In the genomic region with DNA sequence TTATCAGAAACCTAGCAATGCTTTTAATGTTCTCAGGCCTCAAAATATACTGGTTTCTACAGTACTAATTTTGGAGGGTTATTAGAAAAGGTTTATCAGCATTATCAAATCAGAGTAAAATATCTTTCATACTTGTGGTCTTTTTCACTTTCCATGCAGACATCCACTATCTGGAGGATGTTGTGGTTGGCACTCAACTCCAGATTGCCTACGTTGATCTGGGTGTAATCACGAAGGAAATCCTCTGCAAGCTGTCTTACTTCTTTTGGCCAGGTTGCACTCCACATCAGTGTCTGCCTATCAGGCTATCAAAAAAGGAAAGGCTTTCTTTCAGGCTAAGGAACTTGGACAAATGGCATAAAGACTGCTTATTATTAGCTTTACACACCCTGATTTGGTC, we compare ENCODE assay signal across 26 cellular contexts. TPM values are rescaled to one million over a fixed set of nuclear protein-coding genes. Genes with fewer than 3 reads are reported as not detected.
DNase-seq lines count a peak whose midpoint lies in the region; ATAC-seq and TF ChIP-seq lines count a peak whose summit lies in the region.
"Had no signal": no experiment of that assay in that cellular context is flagged by ENCODE, and none has a peak within 500 bp of the region (broad histone marks: within the 10 kb centered on the region; RNA-seq: fewer than 3 reads in every experiment).

No MANE protein-coding gene starts in this region.

- H3K27ac Mint-ChIP-seq in activated CD4-positive, alpha-beta T cell treated with anti-CD3 and anti-CD28 coated beads for 36 hours, result peak overlapping the region; percentile 59
- H3K27ac Mint-ChIP-seq in CD8-positive, alpha-beta memory T cell, result peak overlapping the region in 7 of 8 donors; percentile 9 to 85 (median 56)
- H3K27ac Mint-ChIP-seq in activated CD8-positive, alpha-beta T cell treated with anti-CD3 and anti-CD28 coated beads for 36 hours, result peak overlapping the region; percentile 73

- POLR2A ChIA-PET in activated CD4-positive, alpha-beta T cell treated with anti-CD3 and anti-CD28 coated beads for 36 hours (lab: Charles Lee), result interaction anchor here (0.9 kb wide), 1 partner anchor 13 kb away, joined by 4 read pairs; no protein-coding TSS in a partner anchor
- POLR2A ChIA-PET in CD8-positive, alpha-beta memory T cell (lab: Charles Lee), result interaction anchor here (1.8 kb wide), 1 partner anchor 9 kb away, joined by 7 read pairs; no protein-coding TSS in a partner anchor
- POLR2A ChIA-PET in activated CD8-positive, alpha-beta T cell treated with anti-CD3 and anti-CD28 coated beads for 36 hours (lab: Charles Lee), result interaction anchor here (3.1 kb wide), 1 partner anchor 12 kb away, joined by 22 read pairs; no protein-coding TSS in a partner anchor

- H3K36me3 Mint-ChIP-seq in activated CD4-positive, alpha-beta T cell treated with anti-CD3 and anti-CD28 coated beads for 36 hours (ENCODE audit: low read depth), result peaks cover 78% of the 10 kb centered on the region
- peaks cover 29 to 91% (median 31%) of the 10 kb centered on the region in 3 donors for H3K36me3 Mint-ChIP-seq in CD8-positive, alpha-beta memory T cell
- H3K36me3 Mint-ChIP-seq in activated CD8-positive, alpha-beta T cell treated with anti-CD3 and anti-CD28 coated beads for 36 hours (ENCODE audit: low read depth), result peaks cover 81% of the 10 kb centered on the region

- no peak overlapping the region for H3K4me3 ChIP-seq in CD8-positive, alpha-beta memory T cell (ENCODE audit: low read length)
- H3K4me3 ChIP-seq in fibroblast of pulmonary artery (replicated peaks; ENCODE audit: low read depth, low read length) (no peak overlapping the region), breast epithelium (no peak overlapping the region), heart right ventricle (no peak overlapping the region)
- H3K4me3 ChIP-seq: BLaER1, esophagus muscularis mucosa, left ventricle myocardium inferior, PC-9, suprapubic skin, vagina had no signal

- WGBS in heart right ventricle, 2 donors, result 18 to 23% methylated on average over 2 of the region's 2 CpGs

- DNase-seq in activated CD4-positive, alpha-beta T cell treated with anti-CD3 and anti-CD28 coated beads for 36 hours, result no peak
- DNase-seq in activated CD4-positive, alpha-beta T cell treated with anti-CD3 and anti-CD28 coated beads for 48 hours, result no peak
- no peak for DNase-seq in CD8-positive, alpha-beta memory T cell
- no peak for DNase-seq in activated CD8-positive, alpha-beta T cell treated with anti-CD3 and anti-CD28 coated beads for 36 hours
- DNase-seq in fibroblast of pulmonary artery (ENCODE audit: low read depth), result peak; percentile 51
- DNase-seq in breast epithelium (ENCODE audit: low spot score in 2 of 2), result no peak
- DNase-seq in NCI-H146 (lab: John Stamatoyannopoulos, UW), result no peak
- DNase-seq in heart right ventricle, result no peak
- DNase-seq: activated CD4-positive, CD25-positive, alpha-beta regulatory T cell; caudate nucleus; effector CD4-positive, alpha-beta T cell; GDM1; glutamatergic neuron; HCEC 1CT; left ventricle myocardium inferior; NCI-H2227 treated with DMSO at 0.1 percent for 48 hours; retina had no signal

- H3K9me3 Mint-ChIP-seq in activated CD4-positive, alpha-beta T cell treated with anti-CD3 and anti-CD28 coated beads for 36 hours (ENCODE audit: low read depth), result no peaks in the 10 kb centered on the region
- no peaks in the 10 kb centered on the region for H3K9me3 Mint-ChIP-seq in CD8-positive, alpha-beta memory T cell
- no peaks in the 10 kb centered on the region for H3K9me3 Mint-ChIP-seq in activated CD8-positive, alpha-beta T cell treated with anti-CD3 and anti-CD28 coated beads for 36 hours

- no peak overlapping the region for H3K4me3 Mint-ChIP-seq in activated CD4-positive, alpha-beta T cell treated with anti-CD3 and anti-CD28 coated beads for 36 hours
- peak overlapping the region in 1 of 7 donors; percentile 6 for H3K4me3 Mint-ChIP-seq in CD8-positive, alpha-beta memory T cell
- H3K4me3 Mint-ChIP-seq in activated CD8-positive, alpha-beta T cell treated with anti-CD3 and anti-CD28 coated beads for 36 hours, result no peak overlapping the region

- H3K36me3 ChIP-seq in CD8-positive, alpha-beta memory T cell (ENCODE audit: insufficient read depth, low read length), result peaks cover 92% of the 10 kb centered on the region
- H3K36me3 ChIP-seq in breast epithelium (peaks cover 25% of the 10 kb centered on the region), heart right ventricle (peaks cover 5 to 100% (median 97%) of the 10 kb centered on the region in 9 donors)

- no peaks in the 10 kb centered on the region for H3K9me3 ChIP-seq in CD8-positive, alpha-beta memory T cell (ENCODE audit: low read length)
- H3K9me3 ChIP-seq in breast epithelium (no peaks in the 10 kb centered on the region), heart right ventricle (no peaks in the 10 kb centered on the region)
- H3K9me3 ChIP-seq: BLaER1, esophagus muscularis mucosa, left ventricle myocardium inferior, suprapubic skin, vagina had no signal

- ATAC-seq in activated CD4-positive, alpha-beta T cell treated with anti-CD3 and anti-CD28 coated beads for 36 hours, result no peak
- ATAC-seq in activated CD8-positive, alpha-beta T cell treated with anti-CD3 and anti-CD28 coated beads for 36 hours, result peak; percentile 17
- no peak for ATAC-seq in heart right ventricle

- intact Hi-C loops in activated CD4-positive, alpha-beta T cell treated with anti-CD3 and anti-CD28 coated beads for 36 hours (cut with DNase I, micrococcal nuclease), result no loop called here
- intact Hi-C loops in activated CD8-positive, alpha-beta T cell treated with anti-CD3 and anti-CD28 coated beads for 36 hours (cut with micrococcal nuclease), result no loop called here
- intact Hi-C loops in breast epithelium (cut with DNase I; ENCODE audit: low total_unique reads), result no loop called here
- intact Hi-C loops in heart right ventricle (cut with DNase I), result no loop called here

- peaks cover 40% of the 10 kb centered on the region for H3K4me1 ChIP-seq in CD8-positive, alpha-beta memory T cell (ENCODE audit: insufficient read depth, low read length)
- H3K4me1 ChIP-seq in breast epithelium, result no peaks in the 10 kb centered on the region
- peaks cover 0 to 74% (median 52%) of the 10 kb centered on the region in 9 donors for H3K4me1 ChIP-seq in heart right ventricle
- H3K4me1 ChIP-seq: BLaER1 had no signal

- H3K4me1 Mint-ChIP-seq in activated CD4-positive, alpha-beta T cell treated with anti-CD3 and anti-CD28 coated beads for 36 hours, result peaks cover 65% of the 10 kb centered on the region
- H3K4me1 Mint-ChIP-seq in CD8-positive, alpha-beta memory T cell, result peaks cover 38 to 65% (median 56%) of the 10 kb centered on the region in 3 donors
- peaks cover 68% of the 10 kb centered on the region for H3K4me1 Mint-ChIP-seq in activated CD8-positive, alpha-beta T cell treated with anti-CD3 and anti-CD28 coated beads for 36 hours (ENCODE audit: low read depth)

- TF ChIP-seq CTCF in activated CD8-positive, alpha-beta T cell treated with anti-CD3 and anti-CD28 coated beads for 36 hours (IDR thresholded peaks at IDR 0.05), result no peak
- TF ChIP-seq CTCF in fibroblast of pulmonary artery (IDR thresholded peaks at IDR 0.05; ENCODE audit: low read length, missing control alignments) (no peak), breast epithelium (IDR thresholded peaks at IDR 0.05) (no peak), heart right ventricle (IDR thresholded peaks at IDR 0.05) (no peak)

- no peaks in the 10 kb centered on the region for H3K27me3 ChIP-seq in CD8-positive, alpha-beta memory T cell (ENCODE audit: insufficient read depth, low read length, poor library complexity, severe bottlenecking)
- H3K27me3 ChIP-seq in breast epithelium, result no peaks in the 10 kb centered on the region
- no peaks in the 10 kb centered on the region for H3K27me3 ChIP-seq in heart right ventricle
- H3K27me3 ChIP-seq: BLaER1, esophagus muscularis mucosa, neutrophil, suprapubic skin, vagina had no signal

- no peaks in the 10 kb centered on the region for H3K27me3 Mint-ChIP-seq in activated CD4-positive, alpha-beta T cell treated with anti-CD3 and anti-CD28 coated beads for 36 hours
- no peaks in the 10 kb centered on the region for H3K27me3 Mint-ChIP-seq in CD8-positive, alpha-beta memory T cell
- H3K27me3 Mint-ChIP-seq in activated CD8-positive, alpha-beta T cell treated with anti-CD3 and anti-CD28 coated beads for 36 hours, result no peaks in the 10 kb centered on the region

- CTCF ChIA-PET in activated CD4-positive, alpha-beta T cell treated with anti-CD3 and anti-CD28 coated beads for 36 hours (lab: Charles Lee), result interaction anchor here (0.8 to 1.6 kb wide), 4 partner anchors 9 to 27 kb away, joined by 3 to 6 read pairs (median 4); a partner anchor contains a TSS
- CTCF ChIA-PET in CD8-positive, alpha-beta memory T cell (lab: Charles Lee), result no interaction called here
- CTCF ChIA-PET in activated CD8-positive, alpha-beta T cell treated with anti-CD3 and anti-CD28 coated beads for 36 hours (lab: Charles Lee), result interaction anchor here (1.6 to 1.9 kb wide), 2 partner anchors 8 to 77 kb away, joined by 6 to 7 read pairs; no protein-coding TSS in a partner anchor

- no peak for TF ChIP-seq POLR2A in breast epithelium (IDR thresholded peaks at IDR 0.05)

- H3K27ac ChIP-seq in CD8-positive, alpha-beta memory T cell (ENCODE audit: low read depth, low read length), result no peak overlapping the region
- H3K27ac ChIP-seq in breast epithelium (no peak overlapping the region), heart right ventricle (peak overlapping the region in 1 of 10 donors; percentile 3)
- H3K27ac ChIP-seq: BLaER1, esophagus muscularis mucosa, HL-60, neutrophil, PC-9, suprapubic skin, vagina had no signal

RNA-seq across cellular contexts. Expression of a gene that starts 11.6 kb away (rescaled TPM):
- total RNA-seq in activated CD4-positive, alpha-beta T cell treated with anti-CD3 and anti-CD28 coated beads for 36 hours, result 100 to 1,000 TPM; 259 to 328 TPM
- total RNA-seq in CD8-positive, alpha-beta memory T cell, result 100 to 1,000 TPM; 358 to 369 TPM
- polyA plus RNA-seq in CD8-positive, alpha-beta memory T cell, result 41.4 TPM
- 100 to 1,000 TPM; 320 to 334 TPM for total RNA-seq in activated CD8-positive, alpha-beta T cell treated with anti-CD3 and anti-CD28 coated beads for 36 hours
- total RNA-seq in breast epithelium (1,000 to 10,000 TPM in 1 of 3 donors, 100 to 1,000 TPM in 2; 586 to 1,018 (median 961) TPM), heart right ventricle (100 to 1,000 TPM; 156 to 236 (median 169) TPM)
- 100 to 1,000 TPM in 1 of 2 donors, 10 to 100 TPM in 1; 76.2 to 241 TPM for polyA plus RNA-seq in heart right ventricle

RNA-seq across cellular contexts. Expression of a gene that starts 26.6 kb away (rescaled TPM):
- 1 to 10 TPM in 1 of 2 experiments, under 1 TPM in 1; 0.84 to 1.1 TPM for total RNA-seq in activated CD4-positive, alpha-beta T cell treated with anti-CD3 and anti-CD28 coated beads for 36 hours
- under 1 TPM; 0.13 to 0.33 TPM for total RNA-seq in CD8-positive, alpha-beta memory T cell
- polyA plus RNA-seq in CD8-positive, alpha-beta memory T cell, result 0.45 TPM
- total RNA-seq in activated CD8-positive, alpha-beta T cell treated with anti-CD3 and anti-CD28 coated beads for 36 hours, result 1 to 10 TPM; 1.7 to 2.1 TPM
- total RNA-seq in breast epithelium (10 to 100 TPM in 2 of 3 donors, 1 to 10 TPM in 1; 8.9 to 18.0 (median 14.9) TPM), heart right ventricle (10 to 100 TPM in 3 of 10 donors, 1 to 10 TPM in 7; 3.4 to 12.9 (median 7.9) TPM)
- 10 to 100 TPM in 1 of 2 donors, 1 to 10 TPM in 1; 9.4 to 11.5 TPM for polyA plus RNA-seq in heart right ventricle
- total RNA-seq: mononuclear cell had no signal

RNA-seq across cellular contexts. Expression of a gene that starts 39.5 kb away (rescaled TPM):
- not detected for total RNA-seq in activated CD4-positive, alpha-beta T cell treated with anti-CD3 and anti-CD28 coated beads for 36 hours
- total RNA-seq in CD8-positive, alpha-beta memory T cell, result not detected
- polyA plus RNA-seq in CD8-positive, alpha-beta memory T cell, result not detected
- not detected for total RNA-seq in activated CD8-positive, alpha-beta T cell treated with anti-CD3 and anti-CD28 coated beads for 36 hours
- total RNA-seq in breast epithelium (not detected), heart right ventricle (10 to 100 TPM in 9 of 10 donors, 1 to 10 TPM in 1; 4.9 to 93.3 (median 43.9) TPM)
- polyA plus RNA-seq in heart right ventricle, result 10 to 100 TPM in 1 of 2 donors, 1 to 10 TPM in 1; 7.6 to 19.5 TPM
- total RNA-seq: A172, esophagus muscularis mucosa, mononuclear cell, vagina had no signal

Comparison
In these comparisons a context has a peak if more than half of its experiments do, and no peak if none do; other contexts are left out.
1. RNA of a gene that starts 39.5 kb away (total RNA-seq): 4.9 to 93.3 TPM in heart right ventricle; not detected in activated CD4-positive, alpha-beta T cell treated with anti-CD3 and anti-CD28 coated beads for 36 hours, not detected in CD8-positive, alpha-beta memory T cell, not detected in activated CD8-positive, alpha-beta T cell treated with anti-CD3 and anti-CD28 coated beads for 36 hours and not detected in breast epithelium; every median in the first group is over 4 times any median in the second.
2. Peak in every context shown above with its lines, with median percentiles within 50 percentile points of each other: H3K27ac Mint-ChIP-seq.